Comparison of ENCODE assay signal across 1 cellular context in genomic region chr2:102117488-102117887, GRCh38.
TF ChIP-seq lines count a peak whose summit lies in the region.

No MANE protein-coding gene starts in this region.

TF ChIP-seq in IMR-90, 13 proteins besides CTCF, POLR2A, EP300 and RAD21 (continued from another document):
- TF ChIP-seq ELK1 (IDR thresholded peaks at IDR 0.05; ENCODE audit: borderline replicate concordance, low read depth, low read length) (no peak), RCOR1 (IDR thresholded peaks at IDR 0.05; ENCODE audit: insufficient replicate concordance, low read length) (no peak), NFE2L2 (IDR thresholded peaks at IDR 0.05; ENCODE audit: low read depth, low read length) (no peak), CHD1 (IDR thresholded peaks at IDR 0.05; ENCODE audit: low read depth, low read length) (no peak), MAZ (IDR thresholded peaks at IDR 0.05; ENCODE audit: borderline replicate concordance, low read depth, low read length) (no peak), BHLHE40 (IDR thresholded peaks at IDR 0.05; ENCODE audit: low read depth, low read length) (no peak), RFX5 (IDR thresholded peaks at IDR 0.05; ENCODE audit: low read depth, low read length) (no peak), CEBPB (IDR thresholded peaks at IDR 0.05; ENCODE audit: low read depth, low read length) (no peak), SMC3 (IDR thresholded peaks at IDR 0.05; ENCODE audit: low read depth, low read length) (no peak), FOS (IDR thresholded peaks at IDR 0.05; ENCODE audit: low read depth, low read length) (no peak), USF2 (IDR thresholded peaks at IDR 0.05; ENCODE audit: low read depth, low read length) (no peak), MAFK (IDR thresholded peaks at IDR 0.05; ENCODE audit: low read depth, low read length) (no peak)
